In genomic region chr6:125647391-125647790, GRCh38 we compare ENCODE assay signal across 36 cellular contexts.
"Had no signal": no experiment of that assay in that cellular context is flagged by ENCODE, and none has a peak within 500 bp of the region (broad histone marks: within the 10 kb centered on the region; RNA-seq: fewer than 3 reads in every experiment).

No MANE protein-coding gene starts in this region.

- H3K9me3 ChIP-seq: ascending aorta had no signal

- FAIRE-seq: bronchial epithelial cell, TTC549 had no signal

- H3K4me3 Mint-ChIP-seq: activated B cell treated with CpG ODN at 0.5 μM for 24 hours; activated CD4-positive, alpha-beta memory T cell treated with anti-CD3 and anti-CD28 coated beads for 36 hours; activated CD4-positive, alpha-beta T cell treated with anti-CD3 and anti-CD28 coated beads, Interleukin-2, amount 10 ng/mL, durations not matched to agents 24 days and 14 days; activated CD8-positive, alpha-beta memory T cell treated with anti-CD3 and anti-CD28 coated beads, Interleukin-2, amount 10 ng/mL, durations not matched to agents 7 days and 5 days; activated CD8-positive, alpha-beta T cell treated with anti-CD3 and anti-CD28 coated beads for 36 hours; activated naive CD8-positive, alpha-beta T cell; activated naive CD8-positive, alpha-beta T cell treated with anti-CD3 and anti-CD28 coated beads, Interleukin-2, amount 10 ng/mL, durations not matched to agents 7 days and 5 days; activated naive CD8-positive, alpha-beta T cell treated with anti-CD3 and anti-CD28 coated beads, Interleukin-2, amount 50 U/mL, for 24 hours; activated T-cell treated with anti-CD3 and anti-CD28 coated beads, Interleukin-2, amount 50 U/mL, for 24 hours; brain; central memory CD8-positive, alpha-beta T cell; T-helper 1 cell treated with Interleukin-12 subunit alpha and Interleukin-12 subunit beta and Interleukin-4 antibody, amounts not matched to agents 30 μg/mL and 1 μg/mL, for 36 hours; T-helper 2 cell treated with Interferon-gamma antibody and Interleukin-4, amounts not matched to agents 5 μg/mL and 100 μg/mL, for 36 hours had no signal

- H3K27ac ChIP-seq: ascending aorta, cardiac muscle cell, VCaP had no signal

- ATAC-seq: activated CD8-positive, alpha-beta memory T cell treated with anti-CD3 and anti-CD28 coated beads, Interleukin-2, amount 10 ng/mL, durations not matched to agents 7 days and 5 days; activated CD8-positive, alpha-beta T cell treated with anti-CD3 and anti-CD28 coated beads for 36 hours; activated naive CD8-positive, alpha-beta T cell treated with anti-CD3 and anti-CD28 coated beads, Interleukin-2, amount 50 U/mL, for 24 hours had no signal

- H3K27ac Mint-ChIP-seq: activated B cell treated with CpG ODN at 0.5 μM for 24 hours; activated CD4-positive, alpha-beta memory T cell treated with anti-CD3 and anti-CD28 coated beads for 36 hours; activated CD4-positive, alpha-beta T cell treated with anti-CD3 and anti-CD28 coated beads, Interleukin-2, amount 10 ng/mL, durations not matched to agents 24 days and 14 days; activated CD8-positive, alpha-beta memory T cell treated with anti-CD3 and anti-CD28 coated beads, Interleukin-2, amount 10 ng/mL, durations not matched to agents 7 days and 5 days; activated CD8-positive, alpha-beta T cell treated with anti-CD3 and anti-CD28 coated beads for 36 hours; activated naive CD8-positive, alpha-beta T cell; activated naive CD8-positive, alpha-beta T cell treated with anti-CD3 and anti-CD28 coated beads, Interleukin-2, amount 10 ng/mL, durations not matched to agents 7 days and 5 days; activated naive CD8-positive, alpha-beta T cell treated with anti-CD3 and anti-CD28 coated beads, Interleukin-2, amount 50 U/mL, for 24 hours; activated T-cell treated with anti-CD3 and anti-CD28 coated beads, Interleukin-2, amount 50 U/mL, for 24 hours; activated T-helper 2 cell treated with anti-CD3 and anti-CD28 coated beads, Interferon-gamma antibody, Interleukin-2, Interleukin-4, amounts not matched to agents 10 μg/mL and 5 μg/mL and 100 μg/mL, durations not matched to agents 14 hours and 24 hours and 36 hours; brain; T-helper 1 cell treated with Interleukin-12 subunit alpha and Interleukin-12 subunit beta and Interleukin-4 antibody, amounts not matched to agents 30 μg/mL and 1 μg/mL, for 36 hours; T-helper 2 cell treated with Interferon-gamma antibody and Interleukin-4, amounts not matched to agents 5 μg/mL and 100 μg/mL, for 36 hours had no signal

- H3K27me3 Mint-ChIP-seq: activated CD4-positive, alpha-beta T cell treated with anti-CD3 and anti-CD28 coated beads, Interleukin-2, amount 10 ng/mL, durations not matched to agents 24 days and 14 days; brain had no signal

- DNase-seq: activated B cell treated with CpG ODN at 0.5 μM for 24 hours; activated CD4-positive, alpha-beta memory T cell treated with anti-CD3 and anti-CD28 coated beads for 36 hours; activated CD4-positive, alpha-beta T cell treated with anti-CD3 and anti-CD28 coated beads for 4 hours; activated CD4-positive, alpha-beta T cell treated with anti-CD3 and anti-CD28 coated beads, Interleukin-2, amount 10 ng/mL, durations not matched to agents 24 days and 14 days; activated CD4-positive, alpha-beta T cell treated with anti-CD3 and anti-CD28 coated beads, Interleukin-2, amount 50 U/mL, for 1 hour; activated CD4-positive, alpha-beta T cell treated with anti-CD3 and anti-CD28 coated beads, Interleukin-2, amount 50 U/mL, for 4 hours; activated CD4-positive, CD25-positive, alpha-beta regulatory T cell treated with anti-CD3 and anti-CD28 coated beads, Interleukin-2, amount 50 U/mL, for 72 hours; activated CD8-positive, alpha-beta memory T cell treated with anti-CD3 and anti-CD28 coated beads, Interleukin-2, amount 10 ng/mL, durations not matched to agents 7 days and 5 days; activated CD8-positive, alpha-beta memory T cell treated with anti-CD3 and anti-CD28 coated beads, Interleukin-2, amount 50 U/mL, for 48 hours; activated CD8-positive, alpha-beta T cell treated with anti-CD3 and anti-CD28 coated beads for 36 hours; activated effector memory CD4-positive, alpha-beta T cell treated with Interleukin-2 at 50 U/mL for 16 hours; activated gamma-delta T cell; activated naive CD4-positive, alpha-beta T cell treated with anti-CD3 and anti-CD28 coated beads, Interleukin-2, amount 50 U/mL, for 16 hours; activated naive CD4-positive, alpha-beta T cell treated with Interleukin-2 at 50 U/mL for 16 hours; activated naive CD8-positive, alpha-beta T cell treated with anti-CD3 and anti-CD28 coated beads, Interleukin-2, amount 10 ng/mL, durations not matched to agents 7 days and 5 days; activated naive CD8-positive, alpha-beta T cell treated with anti-CD3 and anti-CD28 coated beads, Interleukin-2, amount 50 U/mL, for 24 hours; activated T-cell treated with anti-CD3 and anti-CD28 coated beads, Interleukin-2, amount 50 U/mL, for 24 hours; activated T-cell treated with anti-CD3 and anti-CD28 coated beads, Interleukin-2, amount 50 U/mL, for 48 hours; amygdala; anterior cingulate cortex; caudate nucleus; cerebellar nuclear complex; T-helper 1 cell; T-helper 2 cell; T-helper 9 cell had no signal

- H3K4me3 ChIP-seq: ascending aorta, cardiac muscle cell had no signal

- H3K36me3 Mint-ChIP-seq: activated CD4-positive, alpha-beta memory T cell treated with anti-CD3 and anti-CD28 coated beads for 36 hours; activated CD8-positive, alpha-beta memory T cell treated with anti-CD3 and anti-CD28 coated beads, Interleukin-2, amount 10 ng/mL, durations not matched to agents 7 days and 5 days; activated naive CD8-positive, alpha-beta T cell; activated naive CD8-positive, alpha-beta T cell treated with anti-CD3 and anti-CD28 coated beads, Interleukin-2, amount 10 ng/mL, durations not matched to agents 7 days and 5 days; brain had no signal

- H3K9me3 Mint-ChIP-seq: activated CD4-positive, alpha-beta memory T cell treated with anti-CD3 and anti-CD28 coated beads for 36 hours; activated CD4-positive, alpha-beta T cell treated with anti-CD3 and anti-CD28 coated beads, Interleukin-2, amount 10 ng/mL, durations not matched to agents 24 days and 14 days; activated CD8-positive, alpha-beta T cell treated with anti-CD3 and anti-CD28 coated beads for 36 hours; activated naive CD8-positive, alpha-beta T cell treated with anti-CD3 and anti-CD28 coated beads, Interleukin-2, amount 10 ng/mL, durations not matched to agents 7 days and 5 days; activated naive CD8-positive, alpha-beta T cell treated with anti-CD3 and anti-CD28 coated beads, Interleukin-2, amount 50 U/mL, for 24 hours; activated T-cell treated with anti-CD3 and anti-CD28 coated beads, Interleukin-2, amount 50 U/mL, for 24 hours; activated T-helper 2 cell treated with anti-CD3 and anti-CD28 coated beads, Interferon-gamma antibody, Interleukin-2, Interleukin-4, amounts not matched to agents 10 μg/mL and 5 μg/mL and 100 μg/mL, durations not matched to agents 14 hours and 24 hours and 36 hours; central memory CD8-positive, alpha-beta T cell; T-helper 1 cell treated with Interleukin-12 subunit alpha and Interleukin-12 subunit beta and Interleukin-4 antibody, amounts not matched to agents 30 μg/mL and 1 μg/mL, for 36 hours; T-helper 2 cell treated with Interferon-gamma antibody and Interleukin-4, amounts not matched to agents 5 μg/mL and 100 μg/mL, for 36 hours had no signal

- H3K4me1 Mint-ChIP-seq: activated B cell treated with CpG ODN at 0.5 μM for 24 hours; activated CD4-positive, alpha-beta T cell treated with anti-CD3 and anti-CD28 coated beads, Interleukin-2, amount 10 ng/mL, durations not matched to agents 24 days and 14 days; activated CD8-positive, alpha-beta memory T cell treated with anti-CD3 and anti-CD28 coated beads, Interleukin-2, amount 10 ng/mL, durations not matched to agents 7 days and 5 days; activated naive CD8-positive, alpha-beta T cell treated with anti-CD3 and anti-CD28 coated beads, Interleukin-2, amount 10 ng/mL, durations not matched to agents 7 days and 5 days; activated naive CD8-positive, alpha-beta T cell treated with anti-CD3 and anti-CD28 coated beads, Interleukin-2, amount 50 U/mL, for 24 hours; brain; central memory CD8-positive, alpha-beta T cell had no signal

- H3K27me3 ChIP-seq: ascending aorta, cardiac muscle cell had no signal

- H3K36me3 ChIP-seq: ascending aorta, cardiac muscle cell had no signal
